10 cellular contexts compared by ENCODE assay signal in the genomic region with DNA sequence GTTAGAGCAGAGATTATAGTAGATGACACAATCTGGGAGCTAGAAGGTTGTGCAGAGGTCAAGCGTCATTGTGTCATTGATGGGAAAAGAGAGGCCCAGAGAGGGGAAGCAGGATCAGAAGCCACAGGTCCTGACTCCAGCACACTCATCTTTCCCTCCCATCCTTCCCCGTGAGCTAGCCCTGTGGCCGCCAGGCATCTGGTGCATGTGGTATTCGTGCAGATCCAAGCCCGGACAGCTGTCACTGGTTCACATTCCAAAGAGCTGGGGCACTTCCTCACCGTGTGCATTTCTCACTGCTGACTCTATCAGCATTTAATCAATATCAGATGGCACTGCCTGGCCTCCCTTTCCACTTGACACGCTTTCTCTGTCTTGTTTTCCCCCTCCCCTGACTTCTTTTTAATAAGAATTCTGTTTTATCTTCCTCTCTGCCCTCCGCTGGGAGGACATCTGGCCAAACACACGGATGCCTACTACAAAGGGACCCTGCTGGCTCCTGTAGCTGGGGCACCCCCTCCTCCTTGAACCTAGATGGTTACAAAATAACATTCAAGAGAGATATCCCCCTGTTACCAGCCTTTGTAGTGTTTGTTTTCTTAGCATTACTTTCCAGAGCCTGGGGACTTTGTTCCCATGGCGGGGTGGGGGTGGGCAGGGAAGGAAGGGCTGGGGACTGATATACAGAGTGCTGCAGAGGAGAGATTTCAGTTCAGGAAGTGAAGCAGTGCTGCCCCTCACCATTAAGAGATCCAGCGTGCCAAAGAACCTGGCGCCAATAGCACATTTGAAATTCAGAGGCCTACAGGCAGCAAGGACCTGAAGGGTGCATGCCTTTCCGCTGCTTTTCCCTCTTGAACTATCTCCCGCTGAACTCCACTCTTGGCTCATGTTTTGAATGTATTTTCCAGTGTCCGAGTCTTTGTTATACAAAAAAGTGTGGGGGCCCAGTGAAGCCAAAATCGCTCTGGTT.
DNase-seq lines count a peak whose midpoint lies in the region; ATAC-seq and TF ChIP-seq lines count a peak whose summit lies in the region.
"Had no signal": no experiment of that assay in that cellular context is flagged by ENCODE, and none has a peak within 500 bp of the region (broad histone marks: within the 10 kb centered on the region; RNA-seq: fewer than 3 reads in every experiment).

No MANE protein-coding gene starts in this region.

- no peak overlapping the region for H3K4me3 Mint-ChIP-seq in mesothelial cell of epicardium
- H3K4me3 Mint-ChIP-seq in stimulated activated naive B cell treated with anti-CD40 and anti-IgM and Interleukin-4, amounts not matched to agents 10 μg/mL and 1 μg/mL and 100 μg/mL, for 72 hours: no peak overlapping the region

- no peaks in the 10 kb centered on the region for H3K27me3 Mint-ChIP-seq in mesothelial cell of epicardium (ENCODE audit: low read depth)
- H3K27me3 Mint-ChIP-seq in stimulated activated naive B cell treated with anti-CD40 and anti-IgM and Interleukin-4, amounts not matched to agents 10 μg/mL and 1 μg/mL and 100 μg/mL, for 72 hours: no peaks in the 10 kb centered on the region

- H3K36me3 Mint-ChIP-seq in mesothelial cell of epicardium: peaks cover 4% of the 10 kb centered on the region
- no peaks in the 10 kb centered on the region for H3K36me3 Mint-ChIP-seq in stimulated activated naive B cell treated with anti-CD40 and anti-IgM and Interleukin-4, amounts not matched to agents 10 μg/mL and 1 μg/mL and 100 μg/mL, for 72 hours

- H3K4me3 ChIP-seq in AG04449 (ENCODE audit: low read depth, low read length): no peak overlapping the region

- DNase-seq in AG04449 (ENCODE audit: low read depth, low spot score) (peak; percentile 96), HT1080 (ENCODE audit: low read depth) (peak; percentile 82), dedifferentiated amniotic fluid mesenchymal stem cell (ENCODE audit: extremely low spot score) (peak; percentile 90), mesothelial cell of epicardium (ENCODE audit: low spot score in 2 of 2, unreplicated experiment in 2 of 2) (peak in 1 of 2 experiments; percentile 51), NOMO-1 (lab: John Stamatoyannopoulos, UW; ENCODE audit: unreplicated experiment in 2 of 2) (no peak)
- DNase-seq in stimulated activated naive B cell treated with anti-CD40 and anti-IgM and Interleukin-4, amounts not matched to agents 10 μg/mL and 1 μg/mL and 100 μg/mL, for 72 hours: no peak
- DNase-seq: DMS79, NCI-H446 had no signal

- peak overlapping the region; percentile 85 for H3K27ac Mint-ChIP-seq in mesothelial cell of epicardium
- no peak overlapping the region for H3K27ac Mint-ChIP-seq in stimulated activated naive B cell treated with anti-CD40 and anti-IgM and Interleukin-4, amounts not matched to agents 10 μg/mL and 1 μg/mL and 100 μg/mL, for 72 hours

- H3K9me3 Mint-ChIP-seq in mesothelial cell of epicardium: no peaks in the 10 kb centered on the region
- H3K9me3 Mint-ChIP-seq in stimulated activated naive B cell treated with anti-CD40 and anti-IgM and Interleukin-4, amounts not matched to agents 10 μg/mL and 1 μg/mL and 100 μg/mL, for 72 hours: no peaks in the 10 kb centered on the region

- peaks cover 59% of the 10 kb centered on the region for H3K4me1 Mint-ChIP-seq in mesothelial cell of epicardium
- H3K4me1 Mint-ChIP-seq in stimulated activated naive B cell treated with anti-CD40 and anti-IgM and Interleukin-4, amounts not matched to agents 10 μg/mL and 1 μg/mL and 100 μg/mL, for 72 hours: peaks cover 15 to 20% of the 10 kb centered on the region in 2 donors

- TF ChIP-seq CTCF in AG04449 (IDR thresholded peaks at IDR 0.05; ENCODE audit: insufficient read depth, low read length, missing control alignments) (no peak), mesothelial cell of epicardium (IDR thresholded peaks at IDR 0.05; ENCODE audit: unreplicated experiment) (no peak)

- POLR2A ChIA-PET in AG04449 (lab: Yijun Ruan, JAX): interaction anchor here (0.6 to 1.3 kb wide), 8 partner anchors 15 to 253 kb away, joined by 3 to 9 read pairs (median 3); no protein-coding TSS in a partner anchor

- CTCF ChIA-PET in AG04449 (lab: Yijun Ruan, JAX): interaction anchor here (0.9 to 1.8 kb wide), 7 partner anchors 16 to 469 kb away, joined by 3 to 5 read pairs (median 3); no protein-coding TSS in a partner anchor

- ATAC-seq in GM21619 (IDR thresholded peaks at IDR 0.05; ENCODE audit: unreplicated experiment) (no peak), HG03039 (IDR thresholded peaks at IDR 0.05; ENCODE audit: unreplicated experiment) (no peak)
- no peak for ATAC-seq in stimulated activated naive B cell treated with anti-CD40 and anti-IgM and Interleukin-4, amounts not matched to agents 10 μg/mL and 1 μg/mL and 100 μg/mL, for 72 hours (replicated peaks)

Comparison
In these comparisons a context has a peak if more than half of its experiments do, and no peak if none do; other contexts are left out.
1. DNase-seq: peak in AG04449 (single experiment), HT1080 (single experiment) and dedifferentiated amniotic fluid mesenchymal stem cell (single experiment); none in stimulated activated naive B cell treated with anti-CD40 and anti-IgM and Interleukin-4, amounts not matched to agents 10 μg/mL and 1 μg/mL and 100 μg/mL, for 72 hours (single experiment) and NOMO-1 (0 of 2).